28 cellular contexts compared by ENCODE assay signal in the genomic region with DNA sequence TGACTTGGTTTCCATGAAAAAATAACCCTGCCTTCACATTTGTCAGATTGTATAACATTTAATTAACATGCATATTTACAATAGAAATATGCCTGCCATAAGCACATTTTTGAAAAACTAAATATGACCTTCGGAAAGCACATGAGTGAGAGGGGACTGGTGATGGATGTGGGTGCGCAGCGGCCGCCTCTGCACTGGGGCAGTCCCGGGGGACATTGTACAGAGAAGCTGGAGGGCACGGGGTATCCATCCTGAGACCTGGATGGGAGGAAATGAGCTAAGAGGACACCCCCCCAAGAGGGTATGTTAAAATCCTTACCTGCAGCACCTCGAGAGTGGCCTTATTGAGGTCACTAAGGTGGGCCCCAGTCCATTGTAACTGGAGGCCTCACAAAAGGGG.
"Had no signal": no experiment of that assay in that cellular context is flagged by ENCODE, and none has a peak within 500 bp of the region (broad histone marks: within the 10 kb centered on the region; RNA-seq: fewer than 3 reads in every experiment).

No MANE protein-coding gene starts in this region.

- DNase-seq: stimulated activated CD4-positive, alpha-beta T cell treated with anti-CD3 and anti-CD28 coated beads, Interleukin-2, amount 100 ng/mL, for 48 hours; stimulated activated CD4-positive, alpha-beta T cell treated with anti-CD3 and anti-CD28 coated beads, Interleukin-4, amount 100 ng/mL, for 1 hour; stimulated activated CD4-positive, alpha-beta T cell treated with anti-CD3 and anti-CD28 coated beads, Interleukin-4, amount 100 ng/mL, for 24 hours; stimulated activated CD4-positive, alpha-beta T cell treated with anti-CD3 and anti-CD28 coated beads, Interleukin-4, amount 100 ng/mL, for 4 hours; stimulated activated CD8-positive, alpha-beta memory T cell treated with anti-CD3 and anti-CD28 coated beads, Interleukin-4, amount 100 ng/mL, for 48 hours; stimulated activated naive B cell treated with anti-CD40 and anti-IgM and Interleukin-4, amounts not matched to agents 10 μg/mL and 1 μg/mL and 100 μg/mL, for 72 hours; stimulated activated naive CD4-positive, alpha-beta T cell; stimulated activated naive CD4-positive, alpha-beta T cell treated with Interleukin-2 at 50 U/mL for 16 hours; stimulated activated naive CD8-positive, alpha-beta T cell treated with anti-CD3 and anti-CD28 coated beads, Interleukin-15, amount 100 ng/mL, for 72 hours; stimulated activated naive CD8-positive, alpha-beta T cell treated with anti-CD3 and anti-CD28 coated beads, Interleukin-15, Interleukin-2, amounts not matched to agents 100 U/mL and 50 U/mL, for 24 hours; stomach; substantia nigra; testis; thyroid gland; tibial artery; transverse colon; upper lobe of left lung; upper lobe of right lung; uterus had no signal

- H3K36me3 ChIP-seq: stomach, suprapubic skin, thoracic aorta, thyroid gland, tibial artery, tibial nerve, transverse colon, upper lobe of left lung, upper lobe of right lung, uterus, vagina had no signal

- H3K27ac Mint-ChIP-seq: stimulated activated effector memory CD8-positive, alpha-beta T cell treated with anti-CD3 and anti-CD28 coated beads, Interleukin-12 subunit alpha, Interleukin-12 subunit beta, amount 100 ng/mL, for 72 hours; stimulated activated memory B cell treated with anti-CD40 and anti-IgM and Interleukin-4, amounts not matched to agents 10 μg/mL and 1 μg/mL and 100 μg/mL, for 72 hours; stimulated activated naive B cell treated with anti-CD40 and anti-IgM and Interleukin-4, amounts not matched to agents 10 μg/mL and 1 μg/mL and 100 μg/mL, for 72 hours; stimulated activated naive CD8-positive, alpha-beta T cell treated with anti-CD3 and anti-CD28 coated beads, Interleukin-15, amount 100 ng/mL, for 72 hours; stimulated activated naive CD8-positive, alpha-beta T cell treated with anti-CD3 and anti-CD28 coated beads, Interleukin-15, Interleukin-2, amounts not matched to agents 100 ng/mL and 50 ng/mL, for 24 hours; type B pancreatic cell had no signal

- H3K4me1 Mint-ChIP-seq: stimulated activated effector memory CD8-positive, alpha-beta T cell treated with anti-CD3 and anti-CD28 coated beads, Interleukin-12 subunit alpha, Interleukin-12 subunit beta, amount 100 ng/mL, for 72 hours; stimulated activated memory B cell treated with anti-CD40 and anti-IgM and Interleukin-4, amounts not matched to agents 10 μg/mL and 1 μg/mL and 100 μg/mL, for 72 hours; stimulated activated naive B cell treated with anti-CD40 and anti-IgM and Interleukin-4, amounts not matched to agents 10 μg/mL and 1 μg/mL and 100 μg/mL, for 72 hours; stimulated activated naive CD8-positive, alpha-beta T cell treated with anti-CD3 and anti-CD28 coated beads, Interleukin-15, amount 100 ng/mL, for 72 hours had no signal

- H3K4me3 ChIP-seq: stomach, suprapubic skin, testis, thoracic aorta, thyroid gland, tibial artery, tibial nerve, transverse colon, upper lobe of left lung, upper lobe of right lung, uterus, vagina had no signal

- H3K27ac ChIP-seq: stomach, suprapubic skin, testis, thoracic aorta, thyroid gland, tibial artery, tibial nerve, transverse colon, upper lobe of left lung, upper lobe of right lung, uterus, vagina had no signal

- H3K27me3 ChIP-seq: suprapubic skin, testis, thyroid gland, tibial nerve, transverse colon, upper lobe of left lung, upper lobe of right lung, uterus, vagina had no signal

- H3K36me3 Mint-ChIP-seq: stimulated activated effector memory CD8-positive, alpha-beta T cell treated with anti-CD3 and anti-CD28 coated beads, Interleukin-12 subunit alpha, Interleukin-12 subunit beta, amount 100 ng/mL, for 72 hours; stimulated activated memory B cell treated with anti-CD40 and anti-IgM and Interleukin-4, amounts not matched to agents 10 μg/mL and 1 μg/mL and 100 μg/mL, for 72 hours; stimulated activated naive B cell treated with anti-CD40 and anti-IgM and Interleukin-4, amounts not matched to agents 10 μg/mL and 1 μg/mL and 100 μg/mL, for 72 hours; type B pancreatic cell had no signal

- ATAC-seq: stimulated activated effector memory CD8-positive, alpha-beta T cell treated with anti-CD3 and anti-CD28 coated beads, Interleukin-12 subunit alpha, Interleukin-12 subunit beta, amount 100 ng/mL, for 72 hours; stimulated activated memory B cell treated with anti-CD40 and anti-IgM and Interleukin-4, amounts not matched to agents 10 μg/mL and 1 μg/mL and 100 μg/mL, for 72 hours; stimulated activated naive B cell treated with anti-CD40 and anti-IgM and Interleukin-4, amounts not matched to agents 10 μg/mL and 1 μg/mL and 100 μg/mL, for 72 hours; stimulated activated naive CD8-positive, alpha-beta T cell treated with anti-CD3 and anti-CD28 coated beads, Interleukin-15, amount 100 ng/mL, for 72 hours; stimulated activated naive CD8-positive, alpha-beta T cell treated with anti-CD3 and anti-CD28 coated beads, Interleukin-15, Interleukin-2, amounts not matched to agents 100 U/mL and 50 U/mL, for 24 hours; upper lobe of right lung had no signal

- H3K9me3 ChIP-seq: suprapubic skin, testis, thoracic aorta, thyroid gland, tibial artery, transverse colon, upper lobe of left lung, upper lobe of right lung, uterus, vagina had no signal

- H3K4me1 ChIP-seq: testis, thyroid gland, tibial nerve, transverse colon, upper lobe of right lung, uterus, vagina had no signal

- FAIRE-seq: urothelium cell line had no signal

- H3K4me3 Mint-ChIP-seq: stimulated activated effector memory CD8-positive, alpha-beta T cell treated with anti-CD3 and anti-CD28 coated beads, Interleukin-12 subunit alpha, Interleukin-12 subunit beta, amount 100 ng/mL, for 72 hours; stimulated activated memory B cell treated with anti-CD40 and anti-IgM and Interleukin-4, amounts not matched to agents 10 μg/mL and 1 μg/mL and 100 μg/mL, for 72 hours; stimulated activated naive B cell treated with anti-CD40 and anti-IgM and Interleukin-4, amounts not matched to agents 10 μg/mL and 1 μg/mL and 100 μg/mL, for 72 hours; stimulated activated naive CD8-positive, alpha-beta T cell treated with anti-CD3 and anti-CD28 coated beads, Interleukin-15, amount 100 ng/mL, for 72 hours; stimulated activated naive CD8-positive, alpha-beta T cell treated with anti-CD3 and anti-CD28 coated beads, Interleukin-15, Interleukin-2, amounts not matched to agents 100 ng/mL and 50 ng/mL, for 24 hours; type B pancreatic cell had no signal

- H3K9me3 Mint-ChIP-seq: type B pancreatic cell had no signal
